In genomic region chr5:131979816-131980215, GRCh38 we compare ENCODE assay signal across 20 cellular contexts. TPM values are rescaled to one million over a fixed set of nuclear protein-coding genes. Genes with fewer than 3 reads are reported as not detected.
DNase-seq lines count a peak whose midpoint lies in the region; ATAC-seq, FAIRE-seq and TF ChIP-seq lines count a peak whose summit lies in the region.
"Had no signal": no experiment of that assay in that cellular context is flagged by ENCODE, and none has a peak within 500 bp of the region (broad histone marks: within the 10 kb centered on the region; RNA-seq: fewer than 3 reads in every experiment).

No MANE protein-coding gene starts in this region.

- H3K36me3 ChIP-seq in kidney (ENCODE audit: control insufficient read depth in 1 of 2, insufficient read depth in 2 of 2, low read length in 2 of 2) (no peaks in the 10 kb centered on the region), upper lobe of right lung (no peaks in the 10 kb centered on the region)
- H3K36me3 ChIP-seq: BLaER1 had no signal

- intact Hi-C loops in kidney (cut with DNase I): no loop called here
- intact Hi-C loops in upper lobe of right lung (cut with DNase I): loop anchor here (2.0 kb wide), 1 partner anchor 173 kb away; no protein-coding TSS in a partner anchor

- DNase-seq in activated CD8-positive, alpha-beta memory T cell treated with anti-CD3 and anti-CD28 coated beads for 24 hours: peak; percentile 1
- no peak for DNase-seq in activated CD8-positive, alpha-beta memory T cell treated with anti-CD3 and anti-CD28 coated beads, Interleukin-2, amount 50 U/mL, for 4 hours
- DNase-seq in kidney: peak; percentile 15
- peak; percentile 51 for DNase-seq in midbrain (lab: John Stamatoyannopoulos, UW)
- DNase-seq in upper lobe of right lung: peak; percentile 16
- no peak for DNase-seq in NOMO-1 (lab: John Stamatoyannopoulos, UW; ENCODE audit: unreplicated experiment in 2 of 2)
- DNase-seq in HEK293T (ENCODE audit: extremely low spot score): no peak
- DNase-seq in NCI-H1105 treated with DMSO at 0.1 percent for 48 hours (lab: John Stamatoyannopoulos, UW): no peak
- DNase-seq: AML-193; Calu3; CD8-positive, alpha-beta T cell; DMS79 treated with DMSO at 0.1 percent for 48 hours; H9 had no signal

- no peaks in the 10 kb centered on the region for H3K4me1 ChIP-seq in kidney (ENCODE audit: control insufficient read depth in 1 of 2, insufficient read depth in 1 of 2, low read depth in 1 of 2, low read length in 2 of 2)
- H3K4me1 ChIP-seq in upper lobe of right lung: peaks cover 3% of the 10 kb centered on the region
- H3K4me1 ChIP-seq: A549 had no signal

- no peak for FAIRE-seq in kidney (lab: Jason Lieb, UNC)
- FAIRE-seq: A549, GM12878, H1 had no signal

- no peak overlapping the region for H3K4me3 ChIP-seq in kidney (ENCODE audit: low read length in 2 of 2)
- no peak overlapping the region for H3K4me3 ChIP-seq in upper lobe of right lung
- H3K4me3 ChIP-seq: A549, BLaER1, GM12878 had no signal

- no peaks in the 10 kb centered on the region for H3K9me3 ChIP-seq in kidney (ENCODE audit: control insufficient read depth in 1 of 2, low read length in 2 of 2)
- H3K9me3 ChIP-seq in upper lobe of right lung: no peaks in the 10 kb centered on the region
- H3K9me3 ChIP-seq: A549, BLaER1 had no signal

- POLR2A ChIA-PET in HEK293T (lab: Yijun Ruan, JAX): no interaction called here

- H3K9ac ChIP-seq in kidney (ENCODE audit: low read length in 2 of 2): no peak overlapping the region
- H3K9ac ChIP-seq: BLaER1 had no signal

- no peak overlapping the region for H3K27ac ChIP-seq in kidney (ENCODE audit: low read depth in 2 of 2, low read length in 2 of 2)
- no peak overlapping the region for H3K27ac ChIP-seq in upper lobe of right lung
- H3K27ac ChIP-seq: 22Rv1, A549, BLaER1, HL-60 had no signal

- no peaks in the 10 kb centered on the region for H3K27me3 ChIP-seq in upper lobe of right lung
- H3K27me3 ChIP-seq: BLaER1 had no signal

- CTCF ChIA-PET in HEK293T (lab: Yijun Ruan, JAX): interaction anchor here (0.5 kb wide), 1 partner anchor 462 kb away, joined by 3 read pairs; no protein-coding TSS in a partner anchor

- no peak for TF ChIP-seq CTCF in kidney (IDR thresholded peaks at IDR 0.05; ENCODE audit: borderline replicate concordance, extremely low read depth, insufficient read depth)
- no peak for TF ChIP-seq CTCF in upper lobe of right lung (IDR thresholded peaks at IDR 0.05)

- no peak for ATAC-seq in upper lobe of right lung
- ATAC-seq: A549; CD8-positive, alpha-beta T cell; GM12878 had no signal

TF ChIP-seq in HEK293T, 16 proteins besides CTCF, POLR2A, EP300 and RAD21:
- TF ChIP-seq BHLHE40 (IDR thresholded peaks at IDR 0.05; ENCODE audit: borderline replicate concordance) (no peak), LEF1 (IDR thresholded peaks at IDR 0.05; ENCODE audit: borderline replicate concordance) (no peak), FOXA1 (IDR thresholded peaks at IDR 0.05) (no peak), FOXM1 (IDR thresholded peaks at IDR 0.05; ENCODE audit: borderline replicate concordance) (no peak), NFRKB (IDR thresholded peaks at IDR 0.05) (no peak), ZNF384 (IDR thresholded peaks at IDR 0.05) (no peak), TARDBP (IDR thresholded peaks at IDR 0.05) (no peak), L3MBTL2 (conservative IDR thresholded peaks at IDR 0.05) (no peak), SUZ12 (IDR thresholded peaks at IDR 0.05) (no peak), CTBP1 (IDR thresholded peaks at IDR 0.05; ENCODE audit: borderline replicate concordance) (no peak), PKNOX1 (IDR thresholded peaks at IDR 0.05) (no peak)
TF ChIP-seq in HEK293T: peak in this region for 0.

RNA-seq across cellular contexts. Expression of gene ACSL6, which starts 31.6 kb away (rescaled TPM):
- 1.4 TPM for total RNA-seq in kidney
- polyA plus RNA-seq in kidney (ENCODE audit: insufficient read depth, low read depth, low replicate concordance): 2.1 TPM
- total RNA-seq in upper lobe of right lung: 0.98 TPM
- total RNA-seq: GM12878 had no signal

RNA-seq across cellular contexts. Expression of gene MEIKIN, which starts 34.4 kb away (rescaled TPM):
- total RNA-seq in kidney (0.63 TPM), upper lobe of right lung (not detected)
- not detected for polyA plus RNA-seq in kidney (ENCODE audit: insufficient read depth, low read depth, low replicate concordance)
- total RNA-seq: Calu3; CD8-positive, alpha-beta T cell; GM12878; H1; H9; HT1080 had no signal
- polyA plus RNA-seq: A549, GM12878, H1 had no signal

Comparison
In these comparisons a context has a peak if more than half of its experiments do, and no peak if none do; other contexts are left out.
1. DNase-seq: peak in activated CD8-positive, alpha-beta memory T cell treated with anti-CD3 and anti-CD28 coated beads for 24 hours (single experiment), kidney (single experiment), midbrain (single experiment) and upper lobe of right lung (single experiment); none in activated CD8-positive, alpha-beta memory T cell treated with anti-CD3 and anti-CD28 coated beads, Interleukin-2, amount 50 U/mL, for 4 hours (single experiment), NOMO-1 (0 of 2), HEK293T (single experiment) and NCI-H1105 treated with DMSO at 0.1 percent for 48 hours (single experiment).